Comparison of ENCODE assay signal across 26 cellular contexts in genomic region chr15:31157644-31158069, GRCh38. TPM values are rescaled to one million over a fixed set of nuclear protein-coding genes. Genes with fewer than 3 reads are reported as not detected.
DNase-seq lines count a peak whose midpoint lies in the region; ATAC-seq, FAIRE-seq and TF ChIP-seq lines count a peak whose summit lies in the region.
"Had no signal": no experiment of that assay in that cellular context is flagged by ENCODE, and none has a peak within 500 bp of the region (broad histone marks: within the 10 kb centered on the region; RNA-seq: fewer than 3 reads in every experiment).

No MANE protein-coding gene starts in this region.

- H3K9ac ChIP-seq in liver (ENCODE audit: low read depth in 1 of 2, low read length in 2 of 2): peak overlapping the region in 1 of 2 donors; percentile 75

- 24% methylated on average over 10 of the region's 10 CpGs for WGBS in liver
- 24 to 57% (median 44%) methylated on average over 10 of the region's 10 CpGs for WGBS in stomach, 5 donors
- WGBS in esophagus squamous epithelium, 2 donors: 72 to 79% methylated on average over 9 to 10 of the region's 10 CpGs

- peaks cover 5% of the 10 kb centered on the region for H3K9me3 Mint-ChIP-seq in WTC11
- H3K9me3 Mint-ChIP-seq: activated T-helper 2 cell treated with anti-CD3 and anti-CD28 coated beads, Interferon-gamma antibody, Interleukin-2, Interleukin-4, amounts not matched to agents 10 μg/mL and 5 μg/mL and 100 μg/mL, durations not matched to agents 14 hours and 24 hours and 36 hours; dendritic cell treated with granulocyte-macrophage colony-stimulating factor and Interleukin-4, amounts not matched to agents 40 ng/mL and 50 ng/mL, for 4 days had no signal

- no peak overlapping the region for H3K4me3 ChIP-seq in liver (ENCODE audit: low read depth in 1 of 3, low read length in 3 of 3)
- no peak overlapping the region for H3K4me3 ChIP-seq in stomach
- no peak overlapping the region for H3K4me3 ChIP-seq in esophagus squamous epithelium
- H3K4me3 ChIP-seq: GM12878, suprapubic skin had no signal

- H3K4me1 ChIP-seq in liver (ENCODE audit: control insufficient read depth in 4 of 4, insufficient read depth in 4 of 4, low read length in 3 of 4) (peaks cover 10 to 56% (median 35%) of the 10 kb centered on the region in 4 donors), stomach (peaks cover 10 to 29% (median 18%) of the 10 kb centered on the region in 4 donors), esophagus squamous epithelium (peaks cover 0 to 15% (median under 1%) of the 10 kb centered on the region in 3 donors)

- peak; percentile 33 for DNase-seq in NCI-H510A treated with DMSO at 0.1 percent for 48 hours (lab: John Stamatoyannopoulos, UW)
- DNase-seq in NCI-H510A (lab: John Stamatoyannopoulos, UW): no peak
- no peak for DNase-seq in WTC11 (ENCODE audit: low spot score)
- DNase-seq in stomach: peak; percentile 57
- DNase-seq in erythroblast (lab: John Stamatoyannopoulos, UW): no peak
- no peak for DNase-seq in esophagus squamous epithelium (lab: John Stamatoyannopoulos, UW)
- DNase-seq in HTR-8/SVneo (ENCODE audit: insufficient read length, low spot score): no peak
- DNase-seq: 8988T; GDM1; left ventricle myocardium superior; NCI-H1694 treated with DMSO at 0.1 percent for 48 hours; NCI-H345; occipital lobe; SIG-M5; stimulated activated CD8-positive, alpha-beta memory T cell treated with anti-CD3 and anti-CD28 coated beads, Interleukin-4, amount 100 ng/mL, for 48 hours had no signal

- peak overlapping the region; percentile 24; the same call in 1 of the 2 replicates for H3K27ac Mint-ChIP-seq in WTC11
- H3K27ac Mint-ChIP-seq: activated T-helper 2 cell treated with anti-CD3 and anti-CD28 coated beads, Interferon-gamma antibody, Interleukin-2, Interleukin-4, amounts not matched to agents 10 μg/mL and 5 μg/mL and 100 μg/mL, durations not matched to agents 14 hours and 24 hours and 36 hours; dendritic cell treated with granulocyte-macrophage colony-stimulating factor and Interleukin-4, amounts not matched to agents 40 ng/mL and 50 ng/mL, for 4 days had no signal

- peak; percentile 53 to 62 for TF ChIP-seq RAD21 in liver (IDR thresholded peaks at IDR 0.05)

- FAIRE-seq in HTR-8/SVneo (lab: Jason Lieb, UNC): no peak
- FAIRE-seq: bronchial epithelial cell, D721Med, GM12878 had no signal

- H3K36me3 Mint-ChIP-seq in WTC11: peaks cover 7% of the 10 kb centered on the region

- H3K4me3 Mint-ChIP-seq in WTC11: no peak overlapping the region
- H3K4me3 Mint-ChIP-seq: dendritic cell treated with granulocyte-macrophage colony-stimulating factor and Interleukin-4, amounts not matched to agents 40 ng/mL and 50 ng/mL, for 4 days had no signal

- H3K27me3 ChIP-seq in liver (ENCODE audit: control insufficient read depth in 4 of 4, insufficient read depth in 4 of 4, low read length in 3 of 4) (no peaks in the 10 kb centered on the region), stomach (no peaks in the 10 kb centered on the region), esophagus squamous epithelium (peaks cover 0 to 9% (median 0%) of the 10 kb centered on the region in 4 donors)
- H3K27me3 ChIP-seq: suprapubic skin had no signal

- intact Hi-C loops in stomach (cut with DNase I; ENCODE audit: low total_unique reads): no loop called here
- intact Hi-C loops in esophagus squamous epithelium (cut with DNase I): no loop called here

- no peak for TF ChIP-seq EP300 in stomach (IDR thresholded peaks at IDR 0.05)

- no peak for ATAC-seq in WTC11
- ATAC-seq: GM12878, left ventricle myocardium superior had no signal

- H3K27ac ChIP-seq in liver (ENCODE audit: low read depth in 1 of 2, low read length in 2 of 2) (peak overlapping the region; percentile 93 to 96), stomach (peak overlapping the region in 3 of 5 donors; percentile 29 to 68 (median 33)), esophagus squamous epithelium (peak overlapping the region in 1 of 4 donors; percentile 39)
- H3K27ac ChIP-seq: epithelial cell of prostate, suprapubic skin had no signal

- peaks cover 3% of the 10 kb centered on the region for H3K27me3 Mint-ChIP-seq in WTC11 (ENCODE audit: low read depth)

- CTCF ChIA-PET in WTC11 (lab: Charles Lee): no interaction called here

- no peak for TF ChIP-seq CTCF in WTC11 (IDR thresholded peaks at IDR 0.05)
- TF ChIP-seq CTCF in liver (IDR thresholded peaks at IDR 0.05; ENCODE audit: low read depth, low read length, missing input control): no peak
- no peak for TF ChIP-seq CTCF in stomach (IDR thresholded peaks at IDR 0.05)
- no peak for TF ChIP-seq CTCF in esophagus squamous epithelium (IDR thresholded peaks at IDR 0.05)

- H3K36me3 ChIP-seq in liver (ENCODE audit: control insufficient read depth in 4 of 4, insufficient read depth in 3 of 4, low read depth in 1 of 4, low read length in 3 of 4): no peaks in the 10 kb centered on the region
- no peaks in the 10 kb centered on the region for H3K36me3 ChIP-seq in stomach
- no peaks in the 10 kb centered on the region for H3K36me3 ChIP-seq in esophagus squamous epithelium
- H3K36me3 ChIP-seq: suprapubic skin had no signal

- TF ChIP-seq POLR2A in stomach (IDR thresholded peaks at IDR 0.05) (no peak), erythroblast (IDR thresholded peaks at IDR 0.05; ENCODE audit: low read length) (no peak), esophagus squamous epithelium (IDR thresholded peaks at IDR 0.05) (no peak)

- H3K4me1 Mint-ChIP-seq in WTC11: peaks cover 66% of the 10 kb centered on the region

- POLR2A ChIA-PET in WTC11 (lab: Charles Lee): no interaction called here

- no peaks in the 10 kb centered on the region for H3K9me3 ChIP-seq in liver (ENCODE audit: control insufficient read depth in 4 of 4, low read length in 3 of 4)
- no peaks in the 10 kb centered on the region for H3K9me3 ChIP-seq in stomach
- H3K9me3 ChIP-seq in esophagus squamous epithelium: no peaks in the 10 kb centered on the region
- H3K9me3 ChIP-seq: suprapubic skin had no signal

TF ChIP-seq in WTC11, 78 proteins besides CTCF, POLR2A, EP300 and RAD21 (continues in another document):
- TF ChIP-seq GABPB1 (CRISPR knock-in tag; IDR thresholded peaks at IDR 0.05) (peak; percentile 62; the same call in 1 of the 2 replicates), STAT6 (CRISPR knock-in tag; conservative IDR thresholded peaks at IDR 0.05; ENCODE audit: low read depth) (no peak)

TF ChIP-seq in liver, 16 proteins besides CTCF, POLR2A, EP300 and RAD21 (continues in another document):
- TF ChIP-seq MAX (IDR thresholded peaks at IDR 0.05): peak; percentile 87
- TF ChIP-seq HNF4A (conservative IDR thresholded peaks at IDR 0.05): peak; percentile 98
- TF ChIP-seq ATF3 (IDR thresholded peaks at IDR 0.05): peak; percentile 83
- TF ChIP-seq FOXA2 (IDR thresholded peaks at IDR 0.05): peak; percentile 98
- peak; percentile 87 for TF ChIP-seq YY1 (IDR thresholded peaks at IDR 0.05)
- TF ChIP-seq TAF1 (conservative IDR thresholded peaks at IDR 0.05): no peak
- TF ChIP-seq GABPA (IDR thresholded peaks at IDR 0.05 in 1 of 2, conservative IDR thresholded peaks at IDR 0.05 in 1 of 2): no peak
- peak; percentile 92 for TF ChIP-seq ZBTB33 (IDR thresholded peaks at IDR 0.05)
- peak; percentile 86 to 95 for TF ChIP-seq EGR1 (IDR thresholded peaks at IDR 0.05; ENCODE audit: low read depth in 2 of 2)

RNA-seq across cellular contexts. Expression of gene TRPM1, which starts 56.1 kb away (rescaled TPM):
- total RNA-seq in WTC11 (2021): 0.32 to 1.2 TPM (median 0.77 TPM) in 3 replicates
- total RNA-seq in liver: not detected
- not detected for polyA plus RNA-seq in liver
- not detected for total RNA-seq in stomach
- polyA plus RNA-seq in stomach: under 1 TPM in 1 of 3 donors, not detected in 2; 0.15 TPM
- total RNA-seq in esophagus squamous epithelium: not detected
- total RNA-seq: activated CD8-positive, alpha-beta memory T cell treated with anti-CD3 and anti-CD28 coated beads for 36 hours; activated T-helper 2 cell treated with anti-CD3 and anti-CD28 coated beads, Interferon-gamma antibody, Interleukin-2, Interleukin-4, amounts not matched to agents 10 μg/mL and 5 μg/mL and 100 μg/mL, durations not matched to agents 14 hours and 24 hours and 36 hours; left ventricle myocardium superior; occipital lobe; skeletal muscle tissue; T-helper 2 cell treated with Interferon-gamma antibody and Interleukin-4, amounts not matched to agents 100 ng/mL and 5 ng/mL, for 36 hours had no signal

Comparison
In these comparisons a context has a peak if more than half of its experiments do, and no peak if none do; other contexts are left out.
1. DNase-seq: peak in NCI-H510A treated with DMSO at 0.1 percent for 48 hours (single experiment) and stomach (single experiment); none in NCI-H510A (single experiment), WTC11 (single experiment), erythroblast (0 of 2), esophagus squamous epithelium (single experiment) and HTR-8/SVneo (single experiment).